Comparison of ENCODE assay signal across 10 cellular contexts in the genomic region with DNA sequence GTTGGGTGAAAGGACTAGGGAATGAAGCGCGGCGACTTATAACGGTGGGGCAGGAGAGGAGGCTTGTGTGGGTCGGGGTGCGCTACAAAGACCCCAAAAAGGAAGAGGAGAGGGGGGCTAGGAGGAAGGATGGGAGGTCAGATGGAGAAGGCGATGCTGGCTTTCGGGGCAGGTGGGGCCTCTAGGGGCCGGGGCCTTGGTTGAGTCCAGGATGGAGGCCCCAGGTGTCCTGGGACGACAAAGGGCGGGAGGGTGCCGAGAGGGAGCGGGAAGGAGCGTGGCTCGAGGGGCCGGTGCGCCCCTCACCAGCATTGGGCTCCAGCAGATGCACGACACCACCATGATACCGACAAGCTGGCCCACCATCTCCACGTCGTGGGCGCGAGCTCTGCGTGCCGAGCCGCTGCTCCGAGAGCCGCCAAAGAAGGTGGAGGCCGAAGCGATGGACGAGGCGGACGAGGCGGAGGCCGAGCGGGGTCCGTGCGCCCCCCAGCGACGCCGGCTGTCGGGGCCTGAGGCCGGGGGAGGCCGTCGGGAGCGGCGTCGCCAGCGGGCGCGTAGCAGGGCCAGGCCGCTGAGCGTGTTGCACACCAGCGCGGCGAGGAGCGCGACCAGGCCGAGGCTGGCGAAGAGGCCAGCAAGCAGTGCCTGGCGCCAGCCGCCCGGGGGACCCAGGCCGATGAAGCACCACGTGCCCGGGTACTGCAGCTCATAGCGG. TPM values are rescaled to one million over a fixed set of nuclear protein-coding genes. Genes with fewer than 3 reads are reported as not detected.
DNase-seq lines count a peak whose midpoint lies in the region; ATAC-seq and TF ChIP-seq lines count a peak whose summit lies in the region.
"Had no signal": no experiment of that assay in that cellular context is flagged by ENCODE, and none has a peak within 500 bp of the region (broad histone marks: within the 10 kb centered on the region; RNA-seq: fewer than 3 reads in every experiment).

No MANE protein-coding gene starts in this region.

- H3K9ac ChIP-seq in iPS-18a (ENCODE audit: low read length): no peak overlapping the region

- no peaks in the 10 kb centered on the region for H3K9me3 Mint-ChIP-seq in activated naive CD4-positive, alpha-beta T cell treated with anti-CD3 and anti-CD28 coated beads, Interleukin-2, amount 50 U/mL, for 24 hours
- no peaks in the 10 kb centered on the region for H3K9me3 Mint-ChIP-seq in activated naive CD4-positive, alpha-beta T cell treated with anti-CD3 and anti-CD28 coated beads, Interleukin-2, amount 50 U/mL, for 72 hours
- no peaks in the 10 kb centered on the region for H3K9me3 Mint-ChIP-seq in activated B cell treated with CpG ODN at 0.5 μM for 24 hours
- no peaks in the 10 kb centered on the region for H3K9me3 Mint-ChIP-seq in chondrocyte (ENCODE audit: low read depth)

- H3K27me3 Mint-ChIP-seq in activated naive CD4-positive, alpha-beta T cell treated with anti-CD3 and anti-CD28 coated beads, Interleukin-2, amount 50 U/mL, for 24 hours: peaks cover 14% of the 10 kb centered on the region
- H3K27me3 Mint-ChIP-seq in activated B cell treated with CpG ODN at 0.5 μM for 24 hours (peaks cover 28% of the 10 kb centered on the region), chondrocyte (ENCODE audit: low read depth) (no peaks in the 10 kb centered on the region)

- DNase-seq in activated naive CD4-positive, alpha-beta T cell treated with anti-CD3 and anti-CD28 coated beads, Interleukin-2, amount 50 U/mL, for 72 hours (ENCODE audit: low spot score in 2 of 2): no peak
- DNase-seq in activated B cell treated with CpG ODN at 0.5 μM for 24 hours (no peak), stomach (no peak), chondrocyte (ENCODE audit: low spot score) (no peak), COR-L47 (lab: John Stamatoyannopoulos, UW) (no peak), T1000 (lab: John Stamatoyannopoulos, UW) (no peak)
- DNase-seq: BE2C, OCI-M1 had no signal

- H3K4me1 ChIP-seq in iPS-18a (ENCODE audit: control insufficient read depth, low read depth, low read length) (peaks cover 5% of the 10 kb centered on the region), stomach (peaks cover 61 to 68% (median 65%) of the 10 kb centered on the region in 4 donors)

- peak overlapping the region; percentile 58 for H3K4me3 Mint-ChIP-seq in activated naive CD4-positive, alpha-beta T cell treated with anti-CD3 and anti-CD28 coated beads, Interleukin-2, amount 50 U/mL, for 24 hours
- peak overlapping the region; percentile 44 for H3K4me3 Mint-ChIP-seq in activated B cell treated with CpG ODN at 0.5 μM for 24 hours
- no peak overlapping the region for H3K4me3 Mint-ChIP-seq in chondrocyte (ENCODE audit: unreplicated experiment)

- TF ChIP-seq POLR2A in stomach (IDR thresholded peaks at IDR 0.05): no peak

- WGBS in stomach, 5 donors: 13 to 55% (median 20%) methylated on average over 25 to 67 of the region's 67 CpGs

- peaks cover 30% of the 10 kb centered on the region for H3K4me1 Mint-ChIP-seq in activated naive CD4-positive, alpha-beta T cell treated with anti-CD3 and anti-CD28 coated beads, Interleukin-2, amount 50 U/mL, for 24 hours
- H3K4me1 Mint-ChIP-seq in activated B cell treated with CpG ODN at 0.5 μM for 24 hours: peaks cover 25% of the 10 kb centered on the region
- H3K4me1 Mint-ChIP-seq in chondrocyte (ENCODE audit: low read depth): peaks cover 40% of the 10 kb centered on the region

- TF ChIP-seq CTCF in activated B cell treated with CpG ODN at 0.5 μM for 24 hours (IDR thresholded peaks at IDR 0.05): no peak
- no peak for TF ChIP-seq CTCF in stomach (IDR thresholded peaks at IDR 0.05)
- no peak for TF ChIP-seq CTCF in chondrocyte (IDR thresholded peaks at IDR 0.05)

- no peak overlapping the region for H3K27ac Mint-ChIP-seq in activated naive CD4-positive, alpha-beta T cell treated with anti-CD3 and anti-CD28 coated beads, Interleukin-2, amount 50 U/mL, for 24 hours
- peak overlapping the region in 1 of 2 donors; percentile 65 for H3K27ac Mint-ChIP-seq in activated naive CD4-positive, alpha-beta T cell treated with anti-CD3 and anti-CD28 coated beads, Interleukin-2, amount 50 U/mL, for 72 hours
- H3K27ac Mint-ChIP-seq in activated B cell treated with CpG ODN at 0.5 μM for 24 hours (no peak overlapping the region), chondrocyte (ENCODE audit: unreplicated experiment) (no peak overlapping the region)

- H3K36me3 ChIP-seq in iPS-18a (ENCODE audit: control insufficient read depth, low read depth, low read length) (peaks cover 18% of the 10 kb centered on the region), stomach (peaks cover 31 to 47% (median 45%) of the 10 kb centered on the region in 4 donors)

- intact Hi-C loops in activated B cell treated with CpG ODN at 0.5 μM for 24 hours (cut with micrococcal nuclease): loop anchor here (10.0 kb wide), 1 partner anchor 398 kb away; the partner anchor contains the start of gene MISP3
- intact Hi-C loops in stomach (cut with DNase I; ENCODE audit: low total_unique reads): no loop called here

- H3K27ac ChIP-seq in iPS-18a (ENCODE audit: low read length) (no peak overlapping the region), stomach (peak overlapping the region in 1 of 5 donors; percentile 82)

- H3K4me3 ChIP-seq in iPS-18a (ENCODE audit: low read length) (peak overlapping the region; percentile 58), stomach (peak overlapping the region in 3 of 4 donors; percentile 16 to 46 (median 30))

- POLR2A ChIA-PET in activated B cell treated with CpG ODN at 0.5 μM for 24 hours (lab: Charles Lee): no interaction called here

- TF ChIP-seq EP300 in stomach (IDR thresholded peaks at IDR 0.05): no peak

- ATAC-seq in activated naive CD4-positive, alpha-beta T cell treated with anti-CD3 and anti-CD28 coated beads, Interleukin-2, amount 50 U/mL, for 72 hours: no peak
- no peak for ATAC-seq in activated B cell treated with CpG ODN at 0.5 μM for 24 hours (ENCODE audit: low read depth)

- peaks cover 2% of the 10 kb centered on the region for H3K36me3 Mint-ChIP-seq in activated naive CD4-positive, alpha-beta T cell treated with anti-CD3 and anti-CD28 coated beads, Interleukin-2, amount 50 U/mL, for 24 hours
- H3K36me3 Mint-ChIP-seq in activated naive CD4-positive, alpha-beta T cell treated with anti-CD3 and anti-CD28 coated beads, Interleukin-2, amount 50 U/mL, for 72 hours: no peaks in the 10 kb centered on the region
- H3K36me3 Mint-ChIP-seq in activated B cell treated with CpG ODN at 0.5 μM for 24 hours (ENCODE audit: low read depth) (peaks cover 32% of the 10 kb centered on the region), chondrocyte (ENCODE audit: low read depth) (peaks cover 8% of the 10 kb centered on the region)

- H3K27me3 ChIP-seq in iPS-18a (ENCODE audit: control insufficient read depth, insufficient read depth, low read length) (no peaks in the 10 kb centered on the region), stomach (peaks cover 0 to 47% (median 29%) of the 10 kb centered on the region in 3 donors)

- H3K9me3 ChIP-seq in iPS-18a (ENCODE audit: control insufficient read depth, low read depth, low read length) (no peaks in the 10 kb centered on the region), stomach (no peaks in the 10 kb centered on the region)
- H3K9me3 ChIP-seq: BE2C had no signal

- CTCF ChIA-PET in activated B cell treated with CpG ODN at 0.5 μM for 24 hours (lab: Charles Lee): interaction anchor here (0.8 to 2.0 kb wide), 6 partner anchors 41 to 337 kb away, joined by 3 to 7 read pairs (median 4); partner anchors contain the start of gene PKN1

RNA-seq across cellular contexts. Expression of gene PTGER1, which starts 1.9 kb away (rescaled TPM):
- total RNA-seq in activated naive CD4-positive, alpha-beta T cell treated with anti-CD3 and anti-CD28 coated beads, Interleukin-2, amount 50 U/mL, for 72 hours: under 1 TPM; 0.20 to 0.97 TPM
- total RNA-seq in activated B cell treated with CpG ODN at 0.5 μM for 24 hours (not detected in 2 replicates), stomach (1 to 10 TPM in 2 of 5 donors, not detected in 3; 1.2 to 3.3 TPM), chondrocyte (0.29 to 1.6 TPM (median 1.4 TPM) in 3 replicates)
- 1 to 10 TPM in 2 of 3 donors, not detected in 1; 1.4 to 3.4 TPM for polyA plus RNA-seq in stomach

RNA-seq across cellular contexts. Expression of gene GIPC1, which starts 22.7 kb away (rescaled TPM):
- total RNA-seq in activated naive CD4-positive, alpha-beta T cell treated with anti-CD3 and anti-CD28 coated beads, Interleukin-2, amount 50 U/mL, for 72 hours: 10 to 100 TPM; 24.8 to 33.3 TPM
- total RNA-seq in activated B cell treated with CpG ODN at 0.5 μM for 24 hours (13.9 and 15.3 TPM in 2 replicates), stomach (100 to 1,000 TPM in 4 of 5 donors, 10 to 100 TPM in 1; 73.3 to 662 (median 174) TPM), chondrocyte (83.7 to 107 TPM (median 99.6 TPM) in 3 replicates)
- 100 to 1,000 TPM in 2 of 3 donors, 10 to 100 TPM in 1; 98.9 to 126 (median 102) TPM for polyA plus RNA-seq in stomach

RNA-seq across cellular contexts. Expression of gene PKN1, which starts 40.1 kb away (rescaled TPM):
- total RNA-seq in activated naive CD4-positive, alpha-beta T cell treated with anti-CD3 and anti-CD28 coated beads, Interleukin-2, amount 50 U/mL, for 72 hours: 100 to 1,000 TPM; 105 to 192 TPM
- total RNA-seq in activated B cell treated with CpG ODN at 0.5 μM for 24 hours (139 and 159 TPM in 2 replicates), stomach (100 to 1,000 TPM in 2 of 5 donors, 10 to 100 TPM in 3; 44.2 to 268 (median 90.4) TPM), chondrocyte (112 to 204 TPM (median 195 TPM) in 3 replicates)
- polyA plus RNA-seq in stomach: 10 to 100 TPM; 42.0 to 95.6 (median 85.4) TPM

RNA-seq across cellular contexts. Expression of gene DNAJB1, which starts 45.0 kb away (rescaled TPM):
- 100 to 1,000 TPM in 1 of 2 donors, 10 to 100 TPM in 1; 59.5 to 124 TPM for total RNA-seq in activated naive CD4-positive, alpha-beta T cell treated with anti-CD3 and anti-CD28 coated beads, Interleukin-2, amount 50 U/mL, for 72 hours
- total RNA-seq in activated B cell treated with CpG ODN at 0.5 μM for 24 hours (56.1 and 58.7 TPM in 2 replicates), stomach (10 to 100 TPM in 4 of 5 donors, 1 to 10 TPM in 1; 9.9 to 62.6 (median 33.0) TPM), chondrocyte (63.1 to 85.1 TPM (median 77.2 TPM) in 3 replicates)
- 10 to 100 TPM; 74.9 to 85.8 (median 80.9) TPM for polyA plus RNA-seq in stomach

RNA-seq across cellular contexts. Expression of gene DDX39A, which starts 54.1 kb away (rescaled TPM):
- total RNA-seq in activated naive CD4-positive, alpha-beta T cell treated with anti-CD3 and anti-CD28 coated beads, Interleukin-2, amount 50 U/mL, for 72 hours: 100 to 1,000 TPM; 208 to 217 TPM
- 210 and 211 TPM in 2 replicates for total RNA-seq in activated B cell treated with CpG ODN at 0.5 μM for 24 hours
- 100 to 1,000 TPM in 3 of 5 donors, 10 to 100 TPM in 2; 37.1 to 298 (median 107) TPM for total RNA-seq in stomach
- 100 to 1,000 TPM in 2 of 3 donors, 10 to 100 TPM in 1; 68.3 to 136 (median 114) TPM for polyA plus RNA-seq in stomach
- 51.4 to 58.5 TPM (median 51.8 TPM) in 3 replicates for total RNA-seq in chondrocyte
